17 cellular contexts compared by ENCODE assay signal in genomic region chr17:207775-208174, GRCh38. TPM values are rescaled to one million over a fixed set of nuclear protein-coding genes. Genes with fewer than 3 reads are reported as not detected.
DNase-seq lines count a peak whose midpoint lies in the region; ATAC-seq, FAIRE-seq and TF ChIP-seq lines count a peak whose summit lies in the region.
"Had no signal": no experiment of that assay in that cellular context is flagged by ENCODE, and none has a peak within 500 bp of the region (broad histone marks: within the 10 kb centered on the region; RNA-seq: fewer than 3 reads in every experiment).

No MANE protein-coding gene starts in this region.

- H3K23me2 ChIP-seq in H1 (ENCODE audit: low read depth, low read length), result no peaks in the 10 kb centered on the region

- POLR2A ChIA-PET in H1 (lab: Charles Lee; ENCODE audit: partially characterized antibody), result interaction anchor here (1.1 to 1.3 kb wide), 2 partner anchors 19 to 94 kb away, joined by 3 read pairs; no protein-coding TSS in a partner anchor

- intact Hi-C loops in left cardiac atrium (cut with DNase I), result no loop called here

- CTCF ChIA-PET in H1 (lab: Charles Lee; ENCODE audit: partially characterized antibody), result interaction anchor here (0.8 to 1.4 kb wide), 4 partner anchors 34 to 892 kb away, joined by 3 read pairs; no protein-coding TSS in a partner anchor

- no peak overlapping the region for H2AFZ ChIP-seq in H1 (ENCODE audit: low read length)

- H2BK12ac ChIP-seq in H1 (ENCODE audit: low read depth, low read length), result no peak overlapping the region

- FAIRE-seq in H1 (lab: Jason Lieb, UNC), result no peak
- FAIRE-seq: A204.1, D721Med had no signal

- H3K4me3 Mint-ChIP-seq in activated naive CD8-positive, alpha-beta T cell treated with anti-CD3 and anti-CD28 coated beads for 36 hours, result no peak overlapping the region
- H3K4me3 Mint-ChIP-seq: CD4-positive, alpha-beta T cell had no signal

- no peaks in the 10 kb centered on the region for H3K36me3 ChIP-seq in right atrium auricular region
- H3K36me3 ChIP-seq in H1 (ENCODE audit: control insufficient read depth in 2 of 4, insufficient read depth in 4 of 4, low read length in 3 of 4), result peaks cover 0 to 5% (median 0%) of the 10 kb centered on the region in 4 experiments; a peak in 1 of 8 replicates
- H3K36me3 ChIP-seq: HAP-1 had no signal

- H3K4ac ChIP-seq in H1 (replicated peaks; ENCODE audit: insufficient read length, low read depth, low read length), result no peak overlapping the region

- no peaks in the 10 kb centered on the region for H3K9me3 Mint-ChIP-seq in activated naive CD8-positive, alpha-beta T cell treated with anti-CD3 and anti-CD28 coated beads for 36 hours

- TF ChIP-seq CTCF in right atrium auricular region (IDR thresholded peaks at IDR 0.05), result no peak
- TF ChIP-seq CTCF in H1 (IDR thresholded peaks at IDR 0.05; ENCODE audit: control extremely low read depth in 1 of 3, insufficient read depth in 1 of 3, low read depth in 1 of 3, low read length in 3 of 3), result no peak

- DNase-seq in left cardiac atrium (peak; percentile 1), right atrium auricular region (ENCODE audit: low spot score) (no peak), H1 (ENCODE audit: low read depth in 1 of 2, low spot score in 2 of 2) (no peak), myocyte (ENCODE audit: low read depth) (peak; percentile 28), dermis blood vessel endothelial cell (no peak)
- no peak for DNase-seq in activated naive CD8-positive, alpha-beta T cell treated with anti-CD3 and anti-CD28 coated beads for 36 hours
- DNase-seq: AML-193; CD4-positive, alpha-beta T cell; DMS79 treated with DMSO at 0.1 percent for 48 hours; GF-D8 had no signal

- TF ChIP-seq EP300 in H1 (IDR thresholded peaks at IDR 0.05; ENCODE audit: borderline replicate concordance in 1 of 2, low read depth in 2 of 2, low read length in 2 of 2), result no peak

- H4K91ac ChIP-seq in H1 (replicated peaks; ENCODE audit: insufficient read length, low read length), result no peak overlapping the region

- no peaks in the 10 kb centered on the region for H4K20me1 ChIP-seq in H1 (replicated peaks in 1 of 2; ENCODE audit: control insufficient read depth in 1 of 2, insufficient read depth in 2 of 2, low read length in 2 of 2)

- H3K56ac ChIP-seq in H1 (replicated peaks; ENCODE audit: insufficient read length, low read depth, low read length), result no peak overlapping the region

- TF ChIP-seq POLR2A in H1 (IDR thresholded peaks at IDR 0.05; ENCODE audit: control extremely low read depth in 1 of 2, low read depth in 2 of 2, low read length in 2 of 2), result no peak

- no peak overlapping the region for H2BK20ac ChIP-seq in H1 (ENCODE audit: low read length)

- H4K8ac ChIP-seq in H1 (ENCODE audit: extremely low read depth, insufficient read depth, low read length), result no peak overlapping the region

- peak overlapping the region; percentile 48 to 65; a peak in 3 of 4 replicates for H3K4me2 ChIP-seq in H1 (ENCODE audit: insufficient read depth in 1 of 2, low read depth in 2 of 2, low read length in 2 of 2)

- H3K79me2 ChIP-seq in H1 (ENCODE audit: control insufficient read depth in 1 of 2, insufficient read depth in 2 of 2, low read length in 2 of 2), result no peaks in the 10 kb centered on the region

- H2BK15ac ChIP-seq in H1 (ENCODE audit: low read length), result no peak overlapping the region

- no peak overlapping the region for H3K18ac ChIP-seq in H1 (ENCODE audit: extremely low read depth, low read length)

- no peak overlapping the region for H3K4me3 ChIP-seq in right atrium auricular region
- H3K4me3 ChIP-seq in H1 (ENCODE audit: extremely low read depth in 1 of 4, insufficient read depth in 2 of 4, low read depth in 3 of 4, low read length in 4 of 4), result no peak overlapping the region
- H3K4me3 ChIP-seq: HAP-1 had no signal

- H2BK5ac ChIP-seq in H1 (ENCODE audit: low read depth, low read length), result no peak overlapping the region

- peaks cover 7% of the 10 kb centered on the region for H3K27me3 Mint-ChIP-seq in activated naive CD8-positive, alpha-beta T cell treated with anti-CD3 and anti-CD28 coated beads for 36 hours

- H3K4me1 ChIP-seq in right atrium auricular region (no peaks in the 10 kb centered on the region), H1 (replicated peaks in 1 of 4; ENCODE audit: control insufficient read depth in 3 of 4, insufficient read depth in 4 of 4, low read length in 3 of 4) (peaks cover 0 to 7% (median 2%) of the 10 kb centered on the region in 4 experiments; a peak in 3 of 7 replicates)
- H3K4me1 ChIP-seq: Caco-2, HAP-1 had no signal

- ATAC-seq in left cardiac atrium, result no peak

- H2AK5ac ChIP-seq in H1 (ENCODE audit: low read depth, low read length), result no peak overlapping the region

- H3K27me3 ChIP-seq in right atrium auricular region (no peaks in the 10 kb centered on the region), H1 (replicated peaks in 1 of 4; ENCODE audit: control insufficient read depth in 3 of 4, extremely low read depth in 1 of 4, insufficient read depth in 3 of 4, low read length in 3 of 4) (peaks cover 0 to 7% (median 4%) of the 10 kb centered on the region in 4 experiments; a peak in 3 of 7 replicates)

- no peak for TF ChIP-seq RAD21 in H1 (IDR thresholded peaks at IDR 0.05 in 1 of 2, conservative IDR thresholded peaks at IDR 0.05 in 1 of 2; ENCODE audit: low read depth in 2 of 2, low read length in 2 of 2)

- H3K36me3 Mint-ChIP-seq in activated naive CD8-positive, alpha-beta T cell treated with anti-CD3 and anti-CD28 coated beads for 36 hours, result no peaks in the 10 kb centered on the region

- H3K27ac ChIP-seq in right atrium auricular region (no peak overlapping the region), H1 (ENCODE audit: low read depth, low read length) (no peak overlapping the region)
- H3K27ac ChIP-seq: C4-2B had no signal

- no peak overlapping the region for H3K14ac ChIP-seq in H1 (ENCODE audit: insufficient read length)

- H3K9me3 ChIP-seq in right atrium auricular region, result no peaks in the 10 kb centered on the region
- peaks cover 7 to 9% of the 10 kb centered on the region in 2 experiments; a peak in 2 of 4 replicates for H3K9me3 ChIP-seq in H1 (ENCODE audit: insufficient read depth in 2 of 2, low read depth in 1 of 2, low read length in 1 of 2)
- H3K9me3 ChIP-seq: HAP-1 had no signal

- H3K79me1 ChIP-seq in H1 (ENCODE audit: low read depth, low read length), result no peaks in the 10 kb centered on the region; the same call in 1 of the 2 replicates

- H2BK120ac ChIP-seq in H1 (replicated peaks; ENCODE audit: low read depth, low read length), result no peak overlapping the region

- no peak overlapping the region for H3K23ac ChIP-seq in H1 (ENCODE audit: insufficient read length)

- H3K27ac Mint-ChIP-seq in activated naive CD8-positive, alpha-beta T cell treated with anti-CD3 and anti-CD28 coated beads for 36 hours, result no peak overlapping the region
- H3K27ac Mint-ChIP-seq: CD4-positive, alpha-beta T cell had no signal

- no peak overlapping the region for H4K5ac ChIP-seq in H1 (ENCODE audit: insufficient read length, low read depth, low read length)

- H3K9ac ChIP-seq in H1 (replicated peaks in 1 of 4; ENCODE audit: extremely low read depth in 1 of 4, low read depth in 3 of 4, low read length in 3 of 4), result no peak overlapping the region

- 93% methylated on average over 8 of the region's 8 CpGs; no CpG with 5 or more reads in 1 of the 2 experiments for WGBS in H1 (ENCODE audit: extremely low coverage in 1 of 2, insufficient coverage in 1 of 2, insufficient read length in 1 of 2, insufficient replicate concordance in 2 of 2, low coverage in 1 of 2, low lambda C conversion rate in 2 of 2, missing lambda C conversion rate in 1 of 2), 2 experiments

- no peaks in the 10 kb centered on the region for H3K4me1 Mint-ChIP-seq in activated naive CD8-positive, alpha-beta T cell treated with anti-CD3 and anti-CD28 coated beads for 36 hours

TF ChIP-seq in H1, 55 proteins besides CTCF, POLR2A, EP300 and RAD21:
- TF ChIP-seq, protein P1, sequence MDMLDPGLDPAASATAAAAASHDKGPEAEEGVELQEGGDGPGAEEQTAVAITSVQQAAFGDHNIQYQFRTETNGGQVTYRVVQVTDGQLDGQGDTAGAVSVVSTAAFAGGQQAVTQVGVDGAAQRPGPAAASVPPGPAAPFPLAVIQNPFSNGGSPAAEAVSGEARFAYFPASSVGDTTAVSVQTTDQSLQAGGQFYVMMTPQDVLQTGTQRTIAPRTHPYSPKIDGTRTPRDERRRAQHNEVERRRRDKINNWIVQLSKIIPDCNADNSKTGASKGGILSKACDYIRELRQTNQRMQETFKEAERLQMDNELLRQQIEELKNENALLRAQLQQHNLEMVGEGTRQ (IDR thresholded peaks at IDR 0.05; ENCODE audit: low read length), result no peak
- TF ChIP-seq KDM5A (IDR thresholded peaks at IDR 0.05; ENCODE audit: low read length) (no peak), KDM1A (IDR thresholded peaks at IDR 0.05; ENCODE audit: borderline replicate concordance, low read length) (0 out of 2 replicates have a peak, but pooled peaks have one; percentile 39)

RNA-seq across cellular contexts. Expression of gene DOC2B, which starts 26.3 kb away (rescaled TPM):
- total RNA-seq in left cardiac atrium (10 to 100 TPM in 1 of 2 donors, 1 to 10 TPM in 1; 6.8 to 16.4 TPM), right atrium auricular region (1 to 10 TPM; 2.4 to 2.6 TPM), myocyte (0.03 TPM in 1 of 2 replicates, not detected in the other), dermis blood vessel endothelial cell (20.6 and 57.9 TPM in 2 replicates)
- total RNA-seq in H1 (2021; fragmentation: NEBNext Ultra II Directional; extraction: Animal tissue kit (Norgen Biotek cat#: 25700)), result 3.3 and 4.0 TPM in 2 replicates
- 1.3 and 1.8 TPM in 2 replicates for polyA plus RNA-seq in H1 (2011; rRNA removed)
- polyA plus RNA-seq in H1 (2011; cell fraction: cytosol; rRNA removed), result 2.2 TPM
- 2.5 TPM for polyA plus RNA-seq in H1 (2011; cell fraction: nucleus; rRNA removed)
- polyA plus RNA-seq in H1 (2012, experiment 1 of 2), result 1.0 to 1.7 TPM (median 1.5 TPM) in 4 replicates
- polyA plus RNA-seq in H1 (2012, experiment 2 of 2), result 1.3 TPM
- polyA plus RNA-seq in H1 (2013, experiment 1 of 2), result 1.3 TPM
- 1.1 TPM for polyA plus RNA-seq in H1 (2013, experiment 2 of 2)
- polyA minus RNA-seq in H1 (2011; rRNA and poly(A)+ RNA removed), result 1.9 and 3.6 TPM in 2 replicates
- 2.5 TPM for polyA minus RNA-seq in H1 (2011; cell fraction: cytosol; rRNA and poly(A)+ RNA removed)
- 3.1 TPM for polyA minus RNA-seq in H1 (2011; cell fraction: nucleus; rRNA and poly(A)+ RNA removed)
- 0.11 TPM for polyA plus RNA-seq in myocyte (2012)
- total RNA-seq in activated naive CD8-positive, alpha-beta T cell treated with anti-CD3 and anti-CD28 coated beads for 36 hours, result under 1 TPM; 0.06 to 0.08 TPM
- total RNA-seq: Caco-2, H4 had no signal
- polyA plus RNA-seq: BJ had no signal

Comparison
In these comparisons a context has a peak if more than half of its experiments do, and no peak if none do; other contexts are left out.
1. DNase-seq: peak in left cardiac atrium (single experiment) and myocyte (single experiment); none in right atrium auricular region (single experiment), H1 (0 of 2), dermis blood vessel endothelial cell (single experiment) and activated naive CD8-positive, alpha-beta T cell treated with anti-CD3 and anti-CD28 coated beads for 36 hours (single experiment).